ENCODE assay signal across 21 cellular contexts in the genomic region with DNA sequence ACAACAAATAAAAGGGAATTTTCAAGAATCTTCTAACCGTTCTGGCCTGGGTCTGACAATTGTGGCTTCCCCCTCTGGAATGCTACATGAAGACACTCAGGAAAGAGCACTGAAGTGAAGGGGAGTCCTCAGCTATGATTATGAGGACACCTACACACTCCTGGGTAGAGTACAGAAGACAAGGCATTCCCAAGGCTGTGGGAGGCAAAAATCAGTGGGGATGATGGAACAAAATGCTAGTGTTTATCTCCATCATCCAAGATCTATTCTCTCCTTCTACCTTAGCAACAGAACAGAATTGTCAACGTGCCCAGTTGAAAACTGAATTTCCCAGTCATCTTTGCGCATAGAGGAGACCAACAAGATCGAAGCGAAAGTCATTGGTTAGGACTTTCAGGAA.
DNase-seq lines count a peak whose midpoint lies in the region; ATAC-seq and TF ChIP-seq lines count a peak whose summit lies in the region.
"Had no signal": no experiment of that assay in that cellular context is flagged by ENCODE, and none has a peak within 500 bp of the region (broad histone marks: within the 10 kb centered on the region; RNA-seq: fewer than 3 reads in every experiment).

No MANE protein-coding gene starts in this region.

- peak; percentile 15 for DNase-seq in activated CD8-positive, alpha-beta memory T cell treated with anti-CD3 and anti-CD28 coated beads for 24 hours
- no peak for DNase-seq in activated CD8-positive, alpha-beta memory T cell treated with anti-CD3 and anti-CD28 coated beads, Interleukin-2, amount 10 ng/mL, durations not matched to agents 7 days and 5 days
- DNase-seq in caudate nucleus (lab: John Stamatoyannopoulos, UW) (peak in 21 of 61 donors; percentile 6 to 79 (median 21)), putamen (ENCODE audit: low spot score) (peak; percentile 51), WERI-Rb-1 (no peak), DMS53 (lab: John Stamatoyannopoulos, UW) (no peak), DMS53 treated with DMSO at 0.1 percent for 48 hours (lab: John Stamatoyannopoulos, UW; ENCODE audit: unreplicated experiment) (no peak)
- DNase-seq: AML-193; C1 segment of cervical spinal cord; Calu3; CD4-positive, alpha-beta memory T cell; COR-L47; DMS79; EL; GDM1; GM23248; H7; HCEC 1CT; HFFc6 had no signal

- TF ChIP-seq CTCF in HEK293 (tag by site-specific recombination; IDR thresholded peaks at IDR 0.05): no peak
- TF ChIP-seq CTCF in WERI-Rb-1 (IDR thresholded peaks at IDR 0.05; ENCODE audit: low read depth, low read length): no peak

- H3K4me1 ChIP-seq in HEK293 (ENCODE audit: control insufficient read depth, insufficient read depth, low read length): peaks cover 4% of the 10 kb centered on the region; the same call in 1 of the 2 replicates

- ATAC-seq in activated CD8-positive, alpha-beta memory T cell treated with anti-CD3 and anti-CD28 coated beads, Interleukin-2, amount 10 ng/mL, durations not matched to agents 7 days and 5 days: no peak

- no peaks in the 10 kb centered on the region for H3K9me3 Mint-ChIP-seq in activated CD8-positive, alpha-beta memory T cell treated with anti-CD3 and anti-CD28 coated beads, Interleukin-2, amount 10 ng/mL, durations not matched to agents 7 days and 5 days (ENCODE audit: low read depth)
- H3K9me3 Mint-ChIP-seq: HFFc6 had no signal

- H3K27ac ChIP-seq in HEK293 (ENCODE audit: extremely low read depth, low read depth, low read length): no peak overlapping the region
- peak overlapping the region; percentile 2 for H3K27ac ChIP-seq in caudate nucleus (ENCODE audit: low read depth, low read length)
- H3K27ac ChIP-seq in WERI-Rb-1: no peak overlapping the region
- H3K27ac ChIP-seq: 22Rv1, GM23248 had no signal

- peaks cover 6% of the 10 kb centered on the region for H3K27me3 Mint-ChIP-seq in activated CD8-positive, alpha-beta memory T cell treated with anti-CD3 and anti-CD28 coated beads, Interleukin-2, amount 10 ng/mL, durations not matched to agents 7 days and 5 days

- no peaks in the 10 kb centered on the region for H3K36me3 ChIP-seq in HEK293 (ENCODE audit: control insufficient read depth in 2 of 2, insufficient read depth in 1 of 2, low read length in 2 of 2)
- no peaks in the 10 kb centered on the region for H3K36me3 ChIP-seq in WERI-Rb-1

- CTCF ChIA-PET in activated CD8-positive, alpha-beta memory T cell treated with anti-CD3 and anti-CD28 coated beads, Interleukin-2, amount 10 ng/mL, durations not matched to agents 7 days and 5 days (lab: Charles Lee): no interaction called here
- CTCF ChIA-PET in HEK293 (lab: Yijun Ruan, JAX): no interaction called here

- H3K9me3 ChIP-seq in HEK293 (ENCODE audit: control insufficient read depth, insufficient read depth, low read depth, low read length): no peaks in the 10 kb centered on the region
- no peaks in the 10 kb centered on the region for H3K9me3 ChIP-seq in WERI-Rb-1 (ENCODE audit: severe bottlenecking)

- H3K36me3 Mint-ChIP-seq in activated CD8-positive, alpha-beta memory T cell treated with anti-CD3 and anti-CD28 coated beads, Interleukin-2, amount 10 ng/mL, durations not matched to agents 7 days and 5 days: no peaks in the 10 kb centered on the region
- H3K36me3 Mint-ChIP-seq: CD4-positive, alpha-beta memory T cell had no signal

- no peak overlapping the region for H3K4me3 ChIP-seq in HEK293 (ENCODE audit: low read depth, low read length)
- H3K4me3 ChIP-seq in WERI-Rb-1 (ENCODE audit: low read depth, low read length): no peak overlapping the region
- H3K4me3 ChIP-seq: GM23248 had no signal

- no peak overlapping the region for H3K4me3 Mint-ChIP-seq in activated CD8-positive, alpha-beta memory T cell treated with anti-CD3 and anti-CD28 coated beads, Interleukin-2, amount 10 ng/mL, durations not matched to agents 7 days and 5 days
- H3K4me3 Mint-ChIP-seq: CD4-positive, alpha-beta memory T cell; HFFc6 had no signal

- no peak overlapping the region for H3K27ac Mint-ChIP-seq in activated CD8-positive, alpha-beta memory T cell treated with anti-CD3 and anti-CD28 coated beads, Interleukin-2, amount 10 ng/mL, durations not matched to agents 7 days and 5 days
- H3K27ac Mint-ChIP-seq: CD4-positive, alpha-beta memory T cell; HFFc6 had no signal

- H3K4me1 Mint-ChIP-seq in activated CD8-positive, alpha-beta memory T cell treated with anti-CD3 and anti-CD28 coated beads, Interleukin-2, amount 10 ng/mL, durations not matched to agents 7 days and 5 days: no peaks in the 10 kb centered on the region
- H3K4me1 Mint-ChIP-seq: CD4-positive, alpha-beta memory T cell had no signal

- H3K27me3 ChIP-seq in WERI-Rb-1 (ENCODE audit: insufficient read depth, low read depth, severe bottlenecking): no peaks in the 10 kb centered on the region

- POLR2A ChIA-PET in HEK293 (lab: Yijun Ruan, JAX): no interaction called here

TF ChIP-seq in HEK293, 187 proteins besides CTCF, POLR2A, EP300 and RAD21:
- peak; percentile 35; the same call in 1 of the 2 replicates for TF ChIP-seq ZFHX2 (tag by site-specific recombination; conservative IDR thresholded peaks at IDR 0.05)
- no peak for TF ChIP-seq ZNF121 (tag by site-specific recombination; IDR thresholded peaks at IDR 0.05)

Comparison
In these comparisons a context has a peak if more than half of its experiments do, and no peak if none do; other contexts are left out.
1. DNase-seq: peak in activated CD8-positive, alpha-beta memory T cell treated with anti-CD3 and anti-CD28 coated beads for 24 hours (single experiment) and putamen (single experiment); none in activated CD8-positive, alpha-beta memory T cell treated with anti-CD3 and anti-CD28 coated beads, Interleukin-2, amount 10 ng/mL, durations not matched to agents 7 days and 5 days (single experiment), WERI-Rb-1 (single experiment), DMS53 (single experiment) and DMS53 treated with DMSO at 0.1 percent for 48 hours (single experiment).